In genomic region chr16:57284952-57285263, GRCh38 we compare ENCODE assay signal across 9 cellular contexts. TPM values are rescaled to one million over a fixed set of nuclear protein-coding genes. Genes with fewer than 3 reads are reported as not detected.
DNase-seq lines count a peak whose midpoint lies in the region; ATAC-seq, FAIRE-seq and TF ChIP-seq lines count a peak whose summit lies in the region.
"Had no signal": no experiment of that assay in that cellular context is flagged by ENCODE, and none has a peak within 500 bp of the region (broad histone marks: within the 10 kb centered on the region; RNA-seq: fewer than 3 reads in every experiment).

No MANE protein-coding gene starts in this region.

- H3K4me3 ChIP-seq in CD8-positive, alpha-beta memory T cell (ENCODE audit: low read length) = peak overlapping the region; percentile 53
- H3K4me3 ChIP-seq in RWPE2 (ENCODE audit: severe bottlenecking) (peak overlapping the region; percentile 67), esophagus squamous epithelium (peak overlapping the region; percentile 64 to 73 (median 70)), pancreas (peak overlapping the region; percentile 64 to 82 (median 72))

- intact Hi-C loops in esophagus squamous epithelium (cut with DNase I) = loop anchor here (10.0 kb wide), 1 partner anchor 190 kb away; the partner anchor contains the start of gene CPNE2
- intact Hi-C loops in pancreas (cut with DNase I) = no loop called here
- intact Hi-C loops in sciatic nerve (cut with DNase I) = no loop called here

- H3K27ac ChIP-seq in CD8-positive, alpha-beta memory T cell (ENCODE audit: low read depth, low read length) = peak overlapping the region; percentile 4
- H3K27ac ChIP-seq in RWPE2 (ENCODE audit: poor library complexity, severe bottlenecking) = peak overlapping the region; percentile 35
- H3K27ac ChIP-seq in esophagus squamous epithelium = peak overlapping the region in 3 of 4 donors; percentile 76 to 85 (median 78)
- H3K27ac ChIP-seq in pancreas = peak overlapping the region in 2 of 4 donors; percentile 69 to 75

- H3K36me3 Mint-ChIP-seq in CD8-positive, alpha-beta memory T cell = no peaks in the 10 kb centered on the region

- no peaks in the 10 kb centered on the region for H3K36me3 ChIP-seq in CD8-positive, alpha-beta memory T cell (ENCODE audit: insufficient read depth, low read length)
- H3K36me3 ChIP-seq in RWPE2 (ENCODE audit: low read depth) (no peaks in the 10 kb centered on the region), esophagus squamous epithelium (no peaks in the 10 kb centered on the region), pancreas (no peaks in the 10 kb centered on the region)

- H3K27ac Mint-ChIP-seq in CD8-positive, alpha-beta memory T cell = peak overlapping the region in 1 of 8 donors; percentile 21

- CTCF ChIA-PET in CD8-positive, alpha-beta memory T cell (lab: Charles Lee) = no interaction called here

- H3K4me3 Mint-ChIP-seq in CD8-positive, alpha-beta memory T cell = peak overlapping the region in 6 of 7 donors; percentile 45 to 67 (median 62)

- ATAC-seq in RWPE2 (ENCODE audit: low read depth) = no peak
- no peak for ATAC-seq in pancreas
- no peak for ATAC-seq in sciatic nerve

- TF ChIP-seq CTCF in RWPE2 (IDR thresholded peaks at IDR 0.05; ENCODE audit: poor library complexity, severe bottlenecking) = no peak
- TF ChIP-seq CTCF in esophagus squamous epithelium (IDR thresholded peaks at IDR 0.05) = no peak
- no peak for TF ChIP-seq CTCF in pancreas (IDR thresholded peaks at IDR 0.05)

- POLR2A ChIA-PET in CD8-positive, alpha-beta memory T cell (lab: Charles Lee) = no interaction called here

- peaks cover 10% of the 10 kb centered on the region for H3K27me3 ChIP-seq in CD8-positive, alpha-beta memory T cell (ENCODE audit: insufficient read depth, low read length, poor library complexity, severe bottlenecking)
- H3K27me3 ChIP-seq in RWPE2 (ENCODE audit: insufficient read depth, poor library complexity, severe bottlenecking) (no peaks in the 10 kb centered on the region), esophagus squamous epithelium (peaks cover 0 to 19% (median 0%) of the 10 kb centered on the region in 4 donors), pancreas (no peaks in the 10 kb centered on the region)

- 15 to 22% methylated on average over 5 to 8 of the region's 19 CpGs for WGBS in esophagus squamous epithelium, 2 donors
- 6 to 10% methylated on average over 19 of the region's 19 CpGs for WGBS in pancreas, 2 donors

- H3K4me1 Mint-ChIP-seq in CD8-positive, alpha-beta memory T cell = peaks cover 7 to 21% (median 19%) of the 10 kb centered on the region in 3 donors

- FAIRE-seq in pancreas (lab: Jason Lieb, UNC) = no peak
- FAIRE-seq: RCC 7860 had no signal

- DNase-seq in CD8-positive, alpha-beta memory T cell = peak in 1 of 5 donors; percentile 6
- DNase-seq in RWPE2 (ENCODE audit: low spot score) (no peak), esophagus squamous epithelium (lab: John Stamatoyannopoulos, UW) (no peak), pancreas (no peak), sciatic nerve (ENCODE audit: low spot score) (no peak), NCI-H187 (lab: John Stamatoyannopoulos, UW) (no peak), NCI-H524 (lab: John Stamatoyannopoulos, UW) (no peak)
- no peak for DNase-seq in activated CD4-positive, CD25-positive, alpha-beta regulatory T cell (lab: John Stamatoyannopoulos, UW)

- no peaks in the 10 kb centered on the region for H3K9me3 Mint-ChIP-seq in CD8-positive, alpha-beta memory T cell

- H3K9me3 ChIP-seq in CD8-positive, alpha-beta memory T cell (ENCODE audit: low read length) = no peaks in the 10 kb centered on the region
- H3K9me3 ChIP-seq in RWPE2 (ENCODE audit: severe bottlenecking) = no peaks in the 10 kb centered on the region
- H3K9me3 ChIP-seq in esophagus squamous epithelium = no peaks in the 10 kb centered on the region
- no peaks in the 10 kb centered on the region for H3K9me3 ChIP-seq in pancreas

- no peak for TF ChIP-seq POLR2A in esophagus squamous epithelium (IDR thresholded peaks at IDR 0.05)

- H3K27me3 Mint-ChIP-seq in CD8-positive, alpha-beta memory T cell = peaks cover 17 to 24% of the 10 kb centered on the region in 2 donors

- H3K4me1 ChIP-seq in CD8-positive, alpha-beta memory T cell (ENCODE audit: insufficient read depth, low read length) = peaks cover 15% of the 10 kb centered on the region
- H3K4me1 ChIP-seq in RWPE2 (ENCODE audit: insufficient read depth, poor library complexity, severe bottlenecking) (peaks cover 16% of the 10 kb centered on the region), esophagus squamous epithelium (peaks cover 13 to 54% (median 31%) of the 10 kb centered on the region in 3 donors), pancreas (peaks cover 7 to 21% (median 13%) of the 10 kb centered on the region in 3 donors)

RNA-seq across cellular contexts. Expression of gene PLLP, which starts 0.4 kb away (rescaled TPM):
- total RNA-seq in CD8-positive, alpha-beta memory T cell = under 1 TPM in 1 of 2 experiments, not detected in 1; 0.49 TPM
- 0.72 TPM for polyA plus RNA-seq in CD8-positive, alpha-beta memory T cell
- total RNA-seq in esophagus squamous epithelium (10 to 100 TPM; 15.5 to 38.5 (median 31.5) TPM), pancreas (10 to 100 TPM; 10.8 to 29.9 (median 22.5) TPM), sciatic nerve (121 TPM)
- 10 to 100 TPM; 22.2 to 34.3 TPM for polyA plus RNA-seq in pancreas

RNA-seq across cellular contexts. Expression of gene ARL2BP, which starts 39.8 kb away (rescaled TPM):
- total RNA-seq in CD8-positive, alpha-beta memory T cell = 10 to 100 TPM; 29.9 to 30.1 TPM
- polyA plus RNA-seq in CD8-positive, alpha-beta memory T cell = 112 TPM
- total RNA-seq in esophagus squamous epithelium = 10 to 100 TPM; 44.5 to 75.1 (median 54.6) TPM
- 10 to 100 TPM; 12.3 to 22.5 (median 14.7) TPM for total RNA-seq in pancreas
- 10 to 100 TPM; 10.8 to 20.2 TPM for polyA plus RNA-seq in pancreas
- total RNA-seq in sciatic nerve = 38.5 TPM

Comparison
In these comparisons a context has a peak if more than half of its experiments do, and no peak if none do; other contexts are left out.
1. RNA of gene PLLP, which starts 0.4 kb away (total RNA-seq): 121 TPM in sciatic nerve (single experiment), 15.5 to 38.5 TPM in esophagus squamous epithelium and 10.8 to 29.9 TPM in pancreas; 0.49 TPM in CD8-positive, alpha-beta memory T cell; every median in the first group is over 4 times any median in the second.
2. Peak in every context shown above with its lines, with median percentiles within 50 percentile points of each other: H3K4me3 ChIP-seq.